In the genomic region with DNA sequence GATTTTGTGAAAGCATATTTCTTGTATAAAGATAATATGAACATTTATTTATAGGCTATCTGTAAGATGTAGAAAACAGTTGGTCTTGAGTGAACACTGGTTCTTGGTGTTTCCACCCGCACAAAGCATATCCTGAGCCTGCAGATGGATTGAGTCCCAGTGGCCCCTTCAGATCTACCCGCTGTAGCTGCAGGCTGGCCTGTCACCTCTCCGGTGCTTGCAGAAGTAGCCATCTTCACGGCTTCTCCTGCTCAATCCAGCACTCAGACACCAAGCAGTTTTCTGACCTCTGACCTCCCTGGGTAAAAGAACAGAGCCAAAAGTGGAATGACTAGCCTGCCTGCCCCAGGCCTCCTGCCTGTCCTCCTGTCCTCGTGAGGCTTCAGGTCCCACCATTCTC, we compare ENCODE assay signal across 27 cellular contexts.
"Had no signal": no experiment of that assay in that cellular context is flagged by ENCODE, and none has a peak within 500 bp of the region (broad histone marks: within the 10 kb centered on the region; RNA-seq: fewer than 3 reads in every experiment).

No MANE protein-coding gene starts in this region.

- ATAC-seq: activated CD4-positive, alpha-beta T cell treated with anti-CD3 and anti-CD28 coated beads for 36 hours; activated T-cell treated with anti-CD3 and anti-CD28 coated beads, Interleukin-2, amount 50 U/mL, for 4 hours; activated T-helper 17 cell treated with anti-CD3 and anti-CD28 coated beads, Interleukin-2, amount 50 U/mL, for 72 hours; esophagus mucosa had no signal

- H3K4me1 Mint-ChIP-seq: activated CD4-positive, alpha-beta T cell treated with anti-CD3 and anti-CD28 coated beads for 36 hours; activated T-helper 17 cell treated with anti-CD3 and anti-CD28 coated beads, Interleukin-2, amount 50 U/mL, for 72 hours; endodermal cell had no signal

- H3K9me3 Mint-ChIP-seq: activated CD4-positive, alpha-beta memory T cell treated with anti-CD3 and anti-CD28 coated beads for 36 hours; activated CD4-positive, alpha-beta T cell treated with anti-CD3 and anti-CD28 coated beads, Interleukin-2, amount 10 ng/mL, durations not matched to agents 24 days and 14 days; activated T-cell treated with anti-CD3 and anti-CD28 coated beads, Interleukin-2, amount 50 U/mL, for 4 hours; activated T-helper 17 cell treated with anti-CD3 and anti-CD28 coated beads, Interleukin-2, amount 50 U/mL, for 72 hours; endodermal cell had no signal

- H3K27ac ChIP-seq: brain microvascular endothelial cell had no signal

- FAIRE-seq: astrocyte, bronchial epithelial cell, colon, frontal cortex had no signal

- H3K4me3 Mint-ChIP-seq: activated CD4-positive, alpha-beta memory T cell treated with anti-CD3 and anti-CD28 coated beads for 36 hours; activated CD4-positive, alpha-beta T cell treated with anti-CD3 and anti-CD28 coated beads for 36 hours; activated CD4-positive, alpha-beta T cell treated with anti-CD3 and anti-CD28 coated beads, Interleukin-2, amount 10 ng/mL, durations not matched to agents 24 days and 14 days; activated naive CD8-positive, alpha-beta T cell; activated T-cell treated with anti-CD3 and anti-CD28 coated beads, Interleukin-2, amount 50 U/mL, for 4 hours; activated T-helper 17 cell treated with anti-CD3 and anti-CD28 coated beads, Interleukin-2, amount 50 U/mL, for 72 hours; endodermal cell had no signal

- H3K27me3 ChIP-seq: brain microvascular endothelial cell had no signal

- H3K27me3 Mint-ChIP-seq: activated CD4-positive, alpha-beta memory T cell treated with anti-CD3 and anti-CD28 coated beads for 36 hours; activated CD4-positive, alpha-beta T cell treated with anti-CD3 and anti-CD28 coated beads for 36 hours; activated CD4-positive, alpha-beta T cell treated with anti-CD3 and anti-CD28 coated beads, Interleukin-2, amount 10 ng/mL, durations not matched to agents 24 days and 14 days; activated naive CD8-positive, alpha-beta T cell; activated T-helper 17 cell treated with anti-CD3 and anti-CD28 coated beads, Interleukin-2, amount 50 U/mL, for 72 hours had no signal

- H3K27ac Mint-ChIP-seq: activated CD4-positive, alpha-beta memory T cell treated with anti-CD3 and anti-CD28 coated beads for 36 hours; activated CD4-positive, alpha-beta T cell treated with anti-CD3 and anti-CD28 coated beads for 36 hours; activated CD4-positive, alpha-beta T cell treated with anti-CD3 and anti-CD28 coated beads, Interleukin-2, amount 10 ng/mL, durations not matched to agents 24 days and 14 days; activated naive CD8-positive, alpha-beta T cell; activated T-helper 17 cell treated with anti-CD3 and anti-CD28 coated beads, Interleukin-2, amount 50 U/mL, for 72 hours; endodermal cell had no signal

- H3K36me3 ChIP-seq: brain microvascular endothelial cell had no signal

- DNase-seq: activated CD4-positive, alpha-beta memory T cell treated with anti-CD3 and anti-CD28 coated beads for 36 hours; activated CD4-positive, alpha-beta T cell treated with anti-CD3 and anti-CD28 coated beads for 36 hours; activated CD4-positive, alpha-beta T cell treated with anti-CD3 and anti-CD28 coated beads, Interleukin-2, amount 10 ng/mL, durations not matched to agents 24 days and 14 days; activated CD4-positive, CD25-positive, alpha-beta regulatory T cell; activated CD4-positive, CD25-positive, alpha-beta regulatory T cell treated with anti-CD3 and anti-CD28 coated beads, Interleukin-2, amount 50 U/mL, for 72 hours; activated effector memory CD4-positive, alpha-beta T cell treated with Interleukin-2 at 50 U/mL for 16 hours; activated gamma-delta T cell treated with Interleukin-2 at 50 U/mL for 16 hours; activated naive CD4-positive, alpha-beta T cell treated with anti-CD3 and anti-CD28 coated beads, Interleukin-2, amount 50 U/mL, for 16 hours; activated naive CD4-positive, alpha-beta T cell treated with Interleukin-2 at 50 U/mL for 16 hours; activated T-cell treated with anti-CD3 and anti-CD28 coated beads, Interleukin-2, amount 50 U/mL, for 4 hours; amniotic stem cell; brain microvascular endothelial cell; caudate nucleus; cortex of kidney; dermis blood vessel endothelial cell; effector memory CD4-positive, alpha-beta T cell; endodermal cell; foreskin fibroblast; head of caudate nucleus; T-helper 2 cell had no signal

- H3K36me3 Mint-ChIP-seq: activated CD4-positive, alpha-beta memory T cell treated with anti-CD3 and anti-CD28 coated beads for 36 hours; activated naive CD8-positive, alpha-beta T cell had no signal
